In the genomic region with DNA sequence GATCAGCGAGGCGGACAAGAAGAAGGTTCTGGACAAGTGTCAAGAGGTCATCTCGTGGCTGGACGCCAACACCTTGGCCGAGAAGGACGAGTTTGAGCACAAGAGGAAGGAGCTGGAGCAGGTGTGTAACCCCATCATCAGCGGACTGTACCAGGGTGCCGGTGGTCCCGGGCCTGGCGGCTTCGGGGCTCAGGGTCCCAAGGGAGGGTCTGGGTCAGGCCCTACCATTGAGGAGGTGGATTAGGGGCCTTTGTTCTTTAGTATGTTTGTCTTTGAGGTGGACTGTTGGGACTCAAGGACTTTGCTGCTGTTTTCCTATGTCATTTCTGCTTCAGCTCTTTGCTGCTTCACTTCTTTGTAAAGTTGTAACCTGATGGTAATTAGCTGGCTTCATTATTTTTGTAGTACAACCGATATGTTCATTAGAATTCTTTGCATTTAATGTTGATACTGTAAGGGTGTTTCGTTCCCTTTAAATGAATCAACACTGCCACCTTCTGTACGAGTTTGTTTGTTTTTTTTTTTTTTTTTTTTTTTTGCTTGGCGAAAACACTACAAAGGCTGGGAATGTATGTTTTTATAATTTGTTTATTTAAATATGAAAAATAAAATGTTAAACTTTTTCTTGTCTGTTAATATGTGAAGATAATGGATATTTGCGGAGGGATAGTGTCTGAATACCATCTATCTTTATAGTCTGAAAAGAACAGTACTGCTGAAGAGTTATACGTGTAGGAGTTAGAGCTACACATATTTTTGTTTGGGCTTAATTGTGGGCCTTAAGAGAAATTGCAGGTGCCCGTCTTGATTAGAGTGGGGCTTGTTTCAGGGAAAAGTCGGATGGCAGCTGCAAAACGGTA, we compare ENCODE assay signal across 1 cellular context.
TF ChIP-seq lines count a peak whose summit lies in the region.

No MANE protein-coding gene starts in this region.

TF ChIP-seq in GM12878, 131 proteins besides CTCF, POLR2A, EP300 and RAD21:
- no peak for TF ChIP-seq BHLHE40 (IDR thresholded peaks at IDR 0.05; ENCODE audit: borderline replicate concordance in 1 of 2, low read depth in 2 of 2, low read length in 1 of 2)
- TF ChIP-seq ATF7 (IDR thresholded peaks at IDR 0.05; ENCODE audit: low read depth): peak; percentile 55
- peak; percentile 53; the same call in 1 of the 2 replicates for TF ChIP-seq FOXK2 (IDR thresholded peaks at IDR 0.05)
- no peak for TF ChIP-seq POLR2AphosphoS2 (IDR thresholded peaks at IDR 0.05; ENCODE audit: low read depth, low read length)
- TF ChIP-seq, protein P1, sequence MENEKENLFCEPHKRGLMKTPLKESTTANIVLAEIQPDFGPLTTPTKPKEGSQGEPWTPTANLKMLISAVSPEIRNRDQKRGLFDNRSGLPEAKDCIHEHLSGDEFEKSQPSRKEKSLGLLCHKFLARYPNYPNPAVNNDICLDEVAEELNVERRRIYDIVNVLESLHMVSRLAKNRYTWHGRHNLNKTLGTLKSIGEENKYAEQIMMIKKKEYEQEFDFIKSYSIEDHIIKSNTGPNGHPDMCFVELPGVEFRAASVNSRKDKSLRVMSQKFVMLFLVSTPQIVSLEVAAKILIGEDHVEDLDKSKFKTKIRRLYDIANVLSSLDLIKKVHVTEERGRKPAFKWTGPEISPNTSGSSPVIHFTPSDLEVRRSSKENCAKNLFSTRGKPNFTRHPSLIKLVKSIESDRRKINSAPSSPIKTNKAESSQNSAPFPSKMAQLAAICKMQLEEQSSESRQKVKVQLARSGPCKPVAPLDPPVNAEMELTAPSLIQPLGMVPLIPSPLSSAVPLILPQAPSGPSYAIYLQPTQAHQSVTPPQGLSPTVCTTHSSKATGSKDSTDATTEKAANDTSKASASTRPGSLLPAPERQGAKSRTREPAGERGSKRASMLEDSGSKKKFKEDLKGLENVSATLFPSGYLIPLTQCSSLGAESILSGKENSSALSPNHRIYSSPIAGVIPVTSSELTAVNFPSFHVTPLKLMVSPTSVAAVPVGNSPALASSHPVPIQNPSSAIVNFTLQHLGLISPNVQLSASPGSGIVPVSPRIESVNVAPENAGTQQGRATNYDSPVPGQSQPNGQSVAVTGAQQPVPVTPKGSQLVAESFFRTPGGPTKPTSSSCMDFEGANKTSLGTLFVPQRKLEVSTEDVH (IDR thresholded peaks at IDR 0.05; ENCODE audit: low read depth, partially characterized antibody): peak; percentile 45
- TF ChIP-seq, protein P2, sequence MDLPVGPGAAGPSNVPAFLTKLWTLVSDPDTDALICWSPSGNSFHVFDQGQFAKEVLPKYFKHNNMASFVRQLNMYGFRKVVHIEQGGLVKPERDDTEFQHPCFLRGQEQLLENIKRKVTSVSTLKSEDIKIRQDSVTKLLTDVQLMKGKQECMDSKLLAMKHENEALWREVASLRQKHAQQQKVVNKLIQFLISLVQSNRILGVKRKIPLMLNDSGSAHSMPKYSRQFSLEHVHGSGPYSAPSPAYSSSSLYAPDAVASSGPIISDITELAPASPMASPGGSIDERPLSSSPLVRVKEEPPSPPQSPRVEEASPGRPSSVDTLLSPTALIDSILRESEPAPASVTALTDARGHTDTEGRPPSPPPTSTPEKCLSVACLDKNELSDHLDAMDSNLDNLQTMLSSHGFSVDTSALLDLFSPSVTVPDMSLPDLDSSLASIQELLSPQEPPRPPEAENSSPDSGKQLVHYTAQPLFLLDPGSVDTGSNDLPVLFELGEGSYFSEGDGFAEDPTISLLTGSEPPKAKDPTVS (IDR thresholded peaks at IDR 0.05; ENCODE audit: low read depth, low read length): no peak
- TF ChIP-seq SMAD5 (IDR thresholded peaks at IDR 0.05; ENCODE audit: low read depth): no peak
- peak; percentile 61; the same call in 1 of the 2 replicates for TF ChIP-seq NR2F1 (conservative IDR thresholded peaks at IDR 0.05)
- no peak for TF ChIP-seq ESRRA (IDR thresholded peaks at IDR 0.05; ENCODE audit: low read length)
- no peak for TF ChIP-seq YBX1 (IDR thresholded peaks at IDR 0.05)
- TF ChIP-seq SMC3 (IDR thresholded peaks at IDR 0.05; ENCODE audit: borderline replicate concordance, low read length): peak; percentile 63; the same call in 1 of the 2 replicates
- TF ChIP-seq MEF2B (IDR thresholded peaks at IDR 0.05; ENCODE audit: partially characterized antibody, poor library complexity, severe bottlenecking): peak; percentile 64
- TF ChIP-seq RAD51 (IDR thresholded peaks at IDR 0.05): 0 out of 2 replicates have a peak, but pooled peaks have one; percentile 14
- TF ChIP-seq SIX5 (IDR thresholded peaks at IDR 0.05; ENCODE audit: low read depth, low read length, severe bottlenecking): no peak
- TF ChIP-seq, protein P3, sequence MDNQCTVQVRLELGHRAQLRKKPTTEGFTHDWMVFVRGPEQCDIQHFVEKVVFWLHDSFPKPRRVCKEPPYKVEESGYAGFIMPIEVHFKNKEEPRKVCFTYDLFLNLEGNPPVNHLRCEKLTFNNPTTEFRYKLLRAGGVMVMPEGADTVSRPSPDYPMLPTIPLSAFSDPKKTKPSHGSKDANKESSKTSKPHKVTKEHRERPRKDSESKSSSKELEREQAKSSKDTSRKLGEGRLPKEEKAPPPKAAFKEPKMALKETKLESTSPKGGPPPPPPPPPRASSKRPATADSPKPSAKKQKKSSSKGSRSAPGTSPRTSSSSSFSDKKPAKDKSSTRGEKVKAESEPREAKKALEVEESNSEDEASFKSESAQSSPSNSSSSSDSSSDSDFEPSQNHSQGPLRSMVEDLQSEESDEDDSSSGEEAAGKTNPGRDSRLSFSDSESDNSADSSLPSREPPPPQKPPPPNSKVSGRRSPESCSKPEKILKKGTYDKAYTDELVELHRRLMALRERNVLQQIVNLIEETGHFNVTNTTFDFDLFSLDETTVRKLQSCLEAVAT (IDR thresholded peaks at IDR 0.05): 0 out of 2 replicates have a peak, but pooled peaks have one; percentile 27
- TF ChIP-seq, protein P4, sequence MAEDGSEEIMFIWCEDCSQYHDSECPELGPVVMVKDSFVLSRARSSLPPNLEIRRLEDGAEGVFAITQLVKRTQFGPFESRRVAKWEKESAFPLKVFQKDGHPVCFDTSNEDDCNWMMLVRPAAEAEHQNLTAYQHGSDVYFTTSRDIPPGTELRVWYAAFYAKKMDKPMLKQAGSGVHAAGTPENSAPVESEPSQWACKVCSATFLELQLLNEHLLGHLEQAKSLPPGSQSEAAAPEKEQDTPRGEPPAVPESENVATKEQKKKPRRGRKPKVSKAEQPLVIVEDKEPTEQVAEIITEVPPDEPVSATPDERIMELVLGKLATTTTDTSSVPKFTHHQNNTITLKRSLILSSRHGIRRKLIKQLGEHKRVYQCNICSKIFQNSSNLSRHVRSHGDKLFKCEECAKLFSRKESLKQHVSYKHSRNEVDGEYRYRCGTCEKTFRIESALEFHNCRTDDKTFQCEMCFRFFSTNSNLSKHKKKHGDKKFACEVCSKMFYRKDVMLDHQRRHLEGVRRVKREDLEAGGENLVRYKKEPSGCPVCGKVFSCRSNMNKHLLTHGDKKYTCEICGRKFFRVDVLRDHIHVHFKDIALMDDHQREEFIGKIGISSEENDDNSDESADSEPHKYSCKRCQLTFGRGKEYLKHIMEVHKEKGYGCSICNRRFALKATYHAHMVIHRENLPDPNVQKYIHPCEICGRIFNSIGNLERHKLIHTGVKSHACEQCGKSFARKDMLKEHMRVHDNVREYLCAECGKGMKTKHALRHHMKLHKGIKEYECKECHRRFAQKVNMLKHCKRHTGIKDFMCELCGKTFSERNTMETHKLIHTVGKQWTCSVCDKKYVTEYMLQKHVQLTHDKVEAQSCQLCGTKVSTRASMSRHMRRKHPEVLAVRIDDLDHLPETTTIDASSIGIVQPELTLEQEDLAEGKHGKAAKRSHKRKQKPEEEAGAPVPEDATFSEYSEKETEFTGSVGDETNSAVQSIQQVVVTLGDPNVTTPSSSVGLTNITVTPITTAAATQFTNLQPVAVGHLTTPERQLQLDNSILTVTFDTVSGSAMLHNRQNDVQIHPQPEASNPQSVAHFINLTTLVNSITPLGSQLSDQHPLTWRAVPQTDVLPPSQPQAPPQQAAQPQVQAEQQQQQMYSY (CRISPR knock-in tag; IDR thresholded peaks at IDR 0.05): peak; percentile 54; the same call in 1 of the 2 replicates
- TF ChIP-seq, protein P5, sequence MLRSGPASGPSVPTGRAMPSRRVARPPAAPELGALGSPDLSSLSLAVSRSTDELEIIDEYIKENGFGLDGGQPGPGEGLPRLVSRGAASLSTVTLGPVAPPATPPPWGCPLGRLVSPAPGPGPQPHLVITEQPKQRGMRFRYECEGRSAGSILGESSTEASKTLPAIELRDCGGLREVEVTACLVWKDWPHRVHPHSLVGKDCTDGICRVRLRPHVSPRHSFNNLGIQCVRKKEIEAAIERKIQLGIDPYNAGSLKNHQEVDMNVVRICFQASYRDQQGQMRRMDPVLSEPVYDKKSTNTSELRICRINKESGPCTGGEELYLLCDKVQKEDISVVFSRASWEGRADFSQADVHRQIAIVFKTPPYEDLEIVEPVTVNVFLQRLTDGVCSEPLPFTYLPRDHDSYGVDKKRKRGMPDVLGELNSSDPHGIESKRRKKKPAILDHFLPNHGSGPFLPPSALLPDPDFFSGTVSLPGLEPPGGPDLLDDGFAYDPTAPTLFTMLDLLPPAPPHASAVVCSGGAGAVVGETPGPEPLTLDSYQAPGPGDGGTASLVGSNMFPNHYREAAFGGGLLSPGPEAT (IDR thresholded peaks at IDR 0.05; ENCODE audit: low read depth): peak; percentile 34; the same call in 1 of the 2 replicates
- no peak for TF ChIP-seq BRCA1 (IDR thresholded peaks at IDR 0.05; ENCODE audit: low read depth, low read length)
- peak; percentile 53; the same call in 1 of the 2 replicates for TF ChIP-seq SIN3A (IDR thresholded peaks at IDR 0.05; ENCODE audit: low read depth, low read length)
- peak; percentile 60; the same call in 1 of the 2 replicates for TF ChIP-seq NBN (IDR thresholded peaks at IDR 0.05)
- peak; percentile 66; the same call in 1 of the 2 replicates for TF ChIP-seq BACH1 (IDR thresholded peaks at IDR 0.05; ENCODE audit: borderline replicate concordance)
- TF ChIP-seq, protein P6, sequence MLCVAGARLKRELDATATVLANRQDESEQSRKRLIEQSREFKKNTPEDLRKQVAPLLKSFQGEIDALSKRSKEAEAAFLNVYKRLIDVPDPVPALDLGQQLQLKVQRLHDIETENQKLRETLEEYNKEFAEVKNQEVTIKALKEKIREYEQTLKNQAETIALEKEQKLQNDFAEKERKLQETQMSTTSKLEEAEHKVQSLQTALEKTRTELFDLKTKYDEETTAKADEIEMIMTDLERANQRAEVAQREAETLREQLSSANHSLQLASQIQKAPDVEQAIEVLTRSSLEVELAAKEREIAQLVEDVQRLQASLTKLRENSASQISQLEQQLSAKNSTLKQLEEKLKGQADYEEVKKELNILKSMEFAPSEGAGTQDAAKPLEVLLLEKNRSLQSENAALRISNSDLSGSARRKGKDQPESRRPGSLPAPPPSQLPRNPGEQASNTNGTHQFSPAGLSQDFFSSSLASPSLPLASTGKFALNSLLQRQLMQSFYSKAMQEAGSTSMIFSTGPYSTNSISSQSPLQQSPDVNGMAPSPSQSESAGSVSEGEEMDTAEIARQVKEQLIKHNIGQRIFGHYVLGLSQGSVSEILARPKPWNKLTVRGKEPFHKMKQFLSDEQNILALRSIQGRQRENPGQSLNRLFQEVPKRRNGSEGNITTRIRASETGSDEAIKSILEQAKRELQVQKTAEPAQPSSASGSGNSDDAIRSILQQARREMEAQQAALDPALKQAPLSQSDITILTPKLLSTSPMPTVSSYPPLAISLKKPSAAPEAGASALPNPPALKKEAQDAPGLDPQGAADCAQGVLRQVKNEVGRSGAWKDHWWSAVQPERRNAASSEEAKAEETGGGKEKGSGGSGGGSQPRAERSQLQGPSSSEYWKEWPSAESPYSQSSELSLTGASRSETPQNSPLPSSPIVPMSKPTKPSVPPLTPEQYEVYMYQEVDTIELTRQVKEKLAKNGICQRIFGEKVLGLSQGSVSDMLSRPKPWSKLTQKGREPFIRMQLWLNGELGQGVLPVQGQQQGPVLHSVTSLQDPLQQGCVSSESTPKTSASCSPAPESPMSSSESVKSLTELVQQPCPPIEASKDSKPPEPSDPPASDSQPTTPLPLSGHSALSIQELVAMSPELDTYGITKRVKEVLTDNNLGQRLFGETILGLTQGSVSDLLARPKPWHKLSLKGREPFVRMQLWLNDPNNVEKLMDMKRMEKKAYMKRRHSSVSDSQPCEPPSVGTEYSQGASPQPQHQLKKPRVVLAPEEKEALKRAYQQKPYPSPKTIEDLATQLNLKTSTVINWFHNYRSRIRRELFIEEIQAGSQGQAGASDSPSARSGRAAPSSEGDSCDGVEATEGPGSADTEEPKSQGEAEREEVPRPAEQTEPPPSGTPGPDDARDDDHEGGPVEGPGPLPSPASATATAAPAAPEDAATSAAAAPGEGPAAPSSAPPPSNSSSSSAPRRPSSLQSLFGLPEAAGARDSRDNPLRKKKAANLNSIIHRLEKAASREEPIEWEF (IDR thresholded peaks at IDR 0.05; ENCODE audit: insufficient replicate concordance, low read depth, low read length): no peak
- TF ChIP-seq NR2C2 (IDR thresholded peaks at IDR 0.05; ENCODE audit: borderline replicate concordance, control insufficient read depth, insufficient read length, low read depth): no peak
- TF ChIP-seq ZNF384 (IDR thresholded peaks at IDR 0.05; ENCODE audit: borderline replicate concordance, low read depth, low read length): peak; percentile 99
- TF ChIP-seq, protein P7, sequence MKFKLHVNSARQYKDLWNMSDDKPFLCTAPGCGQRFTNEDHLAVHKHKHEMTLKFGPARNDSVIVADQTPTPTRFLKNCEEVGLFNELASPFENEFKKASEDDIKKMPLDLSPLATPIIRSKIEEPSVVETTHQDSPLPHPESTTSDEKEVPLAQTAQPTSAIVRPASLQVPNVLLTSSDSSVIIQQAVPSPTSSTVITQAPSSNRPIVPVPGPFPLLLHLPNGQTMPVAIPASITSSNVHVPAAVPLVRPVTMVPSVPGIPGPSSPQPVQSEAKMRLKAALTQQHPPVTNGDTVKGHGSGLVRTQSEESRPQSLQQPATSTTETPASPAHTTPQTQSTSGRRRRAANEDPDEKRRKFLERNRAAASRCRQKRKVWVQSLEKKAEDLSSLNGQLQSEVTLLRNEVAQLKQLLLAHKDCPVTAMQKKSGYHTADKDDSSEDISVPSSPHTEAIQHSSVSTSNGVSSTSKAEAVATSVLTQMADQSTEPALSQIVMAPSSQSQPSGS (IDR thresholded peaks at IDR 0.05; ENCODE audit: low read length): 0 out of 2 replicates have a peak, but pooled peaks have one; percentile 14
- no peak for TF ChIP-seq ZSCAN29 (IDR thresholded peaks at IDR 0.05)
- no peak for TF ChIP-seq CEBPB (IDR thresholded peaks at IDR 0.05; ENCODE audit: borderline replicate concordance in 1 of 2, low read depth in 2 of 2, low read length in 2 of 2)
